ENCODE assay signal across 24 cellular contexts in the genomic region with DNA sequence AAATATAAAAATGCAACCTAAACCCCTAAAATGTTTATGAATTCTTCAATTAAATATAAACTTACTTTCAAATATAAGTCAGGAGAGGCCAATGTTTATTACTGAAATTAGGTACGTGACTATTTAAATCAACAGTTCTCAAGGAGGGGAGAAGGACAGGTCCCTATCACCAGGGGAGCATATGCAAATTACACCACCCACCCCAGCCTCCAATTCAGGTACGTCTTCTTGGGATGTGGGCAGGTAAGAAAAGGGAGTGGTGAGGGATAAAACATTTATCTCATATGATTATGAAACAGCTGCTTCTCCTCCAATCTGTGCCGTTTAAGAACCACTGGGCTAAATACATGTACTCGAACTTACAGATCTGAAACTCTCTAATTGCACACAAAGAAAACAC. TPM values are rescaled to one million over a fixed set of nuclear protein-coding genes. Genes with fewer than 3 reads are reported as not detected.
A peak's percentile ranks its signal among the peaks of the same experiment; 100 is the strongest.
DNase-seq lines count a peak whose midpoint lies in the region; ATAC-seq and TF ChIP-seq lines count a peak whose summit lies in the region.
"Had no signal": no experiment of that assay in that cellular context is flagged by ENCODE, and none has a peak within 500 bp of the region (broad histone marks: within the 10 kb centered on the region; RNA-seq: fewer than 3 reads in every experiment).

No MANE protein-coding gene starts in this region.

- no peak overlapping the region for H2AK5ac ChIP-seq in trophoblast cell (ENCODE audit: low read length)

- no peaks in the 10 kb centered on the region for H3K27me3 Mint-ChIP-seq in T-helper 2 cell treated with Interferon-gamma antibody and Interleukin-4, amounts not matched to agents 5 μg/mL and 100 μg/mL, for 36 hours (ENCODE audit: low read depth)
- H3K27me3 Mint-ChIP-seq: activated CD4-positive, alpha-beta T cell treated with anti-CD3 and anti-CD28 coated beads for 36 hours had no signal

- H2AFZ ChIP-seq in mammary epithelial cell (ENCODE audit: low read depth, low read length) (no peak overlapping the region), trophoblast cell (ENCODE audit: insufficient read depth, low read length, poor library complexity) (no peak overlapping the region)
- H2AFZ ChIP-seq: parathyroid adenoma had no signal

- H3K4ac ChIP-seq in trophoblast cell (ENCODE audit: low read depth, low read length) = peak overlapping the region; percentile 99

- no peak overlapping the region for H4K91ac ChIP-seq in trophoblast cell (ENCODE audit: low read depth, low read length)

- H3K9me3 ChIP-seq in mammary epithelial cell (replicated peaks; ENCODE audit: insufficient read depth, low read length) = no peaks in the 10 kb centered on the region
- H3K9me3 ChIP-seq in trophoblast cell (ENCODE audit: insufficient read depth, low read depth, low read length) = no peaks in the 10 kb centered on the region
- no peaks in the 10 kb centered on the region for H3K9me3 ChIP-seq in suprapubic skin
- H3K9me3 ChIP-seq: esophagus squamous epithelium, left lung, SK-N-SH, tibial nerve had no signal

- no peak overlapping the region for H3K9ac ChIP-seq in mammary epithelial cell (ENCODE audit: insufficient read depth, low read length)
- H3K9ac ChIP-seq in trophoblast cell (ENCODE audit: low read length) = no peak overlapping the region
- H3K9ac ChIP-seq: parathyroid adenoma, SK-N-SH had no signal

- ATAC-seq in GM18861 (IDR thresholded peaks at IDR 0.05; ENCODE audit: unreplicated experiment) = no peak
- ATAC-seq: activated CD4-positive, alpha-beta T cell treated with anti-CD3 and anti-CD28 coated beads for 36 hours; left lung had no signal

- no peak for TF ChIP-seq EP300 in suprapubic skin (IDR thresholded peaks at IDR 0.05)

- H2BK120ac ChIP-seq in trophoblast cell (ENCODE audit: insufficient read depth, low read length, poor library complexity) = no peak overlapping the region

- peak overlapping the region; percentile 27 for H3K4me3 Mint-ChIP-seq in T-helper 2 cell treated with Interferon-gamma antibody and Interleukin-4, amounts not matched to agents 5 μg/mL and 100 μg/mL, for 36 hours

- H3K23ac ChIP-seq in trophoblast cell (ENCODE audit: low read length) = no peak overlapping the region

- BruUV-seq in mammary epithelial cell (replicated peaks; lab: Mats Ljungman, UMichigan) = no TSS peak

- in situ Hi-C loops in mammary epithelial cell (cut with MboI; ENCODE audit: low sequenced_read_pairs in 2 of 2) = no loop called here

- H3K4me2 ChIP-seq in mammary epithelial cell (ENCODE audit: insufficient read depth, low read depth, low read length) = peak overlapping the region; percentile 98
- no peak overlapping the region for H3K4me2 ChIP-seq in trophoblast cell (ENCODE audit: low read length)

- no peaks in the 10 kb centered on the region for H4K20me1 ChIP-seq in mammary epithelial cell (ENCODE audit: insufficient read depth, low read length)

- no peak overlapping the region for H3K14ac ChIP-seq in trophoblast cell (ENCODE audit: low read length)

- no peak overlapping the region for H2BK5ac ChIP-seq in trophoblast cell (ENCODE audit: low read depth, low read length, poor library complexity)

- peaks cover 32% of the 10 kb centered on the region for H3K4me1 Mint-ChIP-seq in T-helper 2 cell treated with Interferon-gamma antibody and Interleukin-4, amounts not matched to agents 5 μg/mL and 100 μg/mL, for 36 hours (ENCODE audit: low read depth)

- TF ChIP-seq CTCF in NB4 (IDR thresholded peaks at IDR 0.05; ENCODE audit: low read depth, low read length) = no peak
- no peak for TF ChIP-seq CTCF in mammary epithelial cell (conservative IDR thresholded peaks at IDR 0.05 in 1 of 2, IDR thresholded peaks at IDR 0.05 in 1 of 2; ENCODE audit: extremely low read depth in 1 of 2, insufficient read depth in 1 of 2, low read depth in 1 of 2, low read length in 2 of 2)
- no peak for TF ChIP-seq CTCF in suprapubic skin (IDR thresholded peaks at IDR 0.05)

- H3K36me3 Mint-ChIP-seq in T-helper 2 cell treated with Interferon-gamma antibody and Interleukin-4, amounts not matched to agents 5 μg/mL and 100 μg/mL, for 36 hours (ENCODE audit: low read depth) = peaks cover 15% of the 10 kb centered on the region

- CTCF ChIA-PET in mammary epithelial cell (lab: Charles Lee; ENCODE audit: low non-redundant PET) = no interaction called here

- H3K27me3 ChIP-seq in mammary epithelial cell (ENCODE audit: insufficient read depth, low read length) = no peaks in the 10 kb centered on the region
- no peaks in the 10 kb centered on the region for H3K27me3 ChIP-seq in trophoblast cell (ENCODE audit: insufficient read depth, low read length)
- no peaks in the 10 kb centered on the region for H3K27me3 ChIP-seq in suprapubic skin
- H3K27me3 ChIP-seq: esophagus squamous epithelium, left lung, tibial nerve had no signal

- H3K79me2 ChIP-seq in mammary epithelial cell (ENCODE audit: insufficient read depth, low read length) (peaks cover 92% of the 10 kb centered on the region), trophoblast cell (ENCODE audit: control insufficient read depth, insufficient read depth, low read length, poor library complexity) (peaks cover 21% of the 10 kb centered on the region)

- H3K79me1 ChIP-seq in trophoblast cell (ENCODE audit: low read length) = peaks cover 13% of the 10 kb centered on the region

- no peak overlapping the region for H4K8ac ChIP-seq in trophoblast cell (ENCODE audit: low read depth, low read length)

- dilution Hi-C loops in mammary epithelial cell (cut with HindIII; ENCODE audit: low sequenced_read_pairs) = no loop called here

- H3K4me3 ChIP-seq in NB4 (ENCODE audit: low read depth, low read length) (peak overlapping the region; percentile 96), mammary epithelial cell (replicated peaks in 1 of 3; ENCODE audit: insufficient read depth in 1 of 3, low read depth in 2 of 3, low read length in 3 of 3) (no peak overlapping the region), trophoblast cell (ENCODE audit: low read depth, low read length) (no peak overlapping the region), suprapubic skin (no peak overlapping the region)
- H3K4me3 ChIP-seq: tibial nerve had no signal

- H3K9me3 Mint-ChIP-seq in T-helper 2 cell treated with Interferon-gamma antibody and Interleukin-4, amounts not matched to agents 5 μg/mL and 100 μg/mL, for 36 hours = peaks cover under 1% of the 10 kb centered on the region

- H3K4me1 ChIP-seq in mammary epithelial cell (ENCODE audit: insufficient read depth, low read length) = peaks cover 23% of the 10 kb centered on the region
- peaks cover 3 to 4% of the 10 kb centered on the region in 2 experiments for H3K4me1 ChIP-seq in trophoblast cell (ENCODE audit: control insufficient read depth in 1 of 2, insufficient read depth in 2 of 2, low read length in 2 of 2)
- H3K4me1 ChIP-seq in suprapubic skin = peaks cover 51% of the 10 kb centered on the region

- H3K36me3 ChIP-seq in mammary epithelial cell (ENCODE audit: insufficient read depth, low read length) (no peaks in the 10 kb centered on the region), trophoblast cell (ENCODE audit: control insufficient read depth in 1 of 2, insufficient read depth in 2 of 2, low read length in 2 of 2) (no peaks in the 10 kb centered on the region), suprapubic skin (no peaks in the 10 kb centered on the region)
- H3K36me3 ChIP-seq: esophagus squamous epithelium, left lung, tibial nerve had no signal

- intact Hi-C loops in mammary epithelial cell (cut with micrococcal nuclease) = no loop called here

- no peak overlapping the region for H3K18ac ChIP-seq in trophoblast cell (ENCODE audit: low read length)

- DNase-seq in T-helper 2 cell treated with Interferon-gamma antibody and Interleukin-4, amounts not matched to agents 5 μg/mL and 100 μg/mL, for 36 hours (ENCODE audit: low spot score) = no peak
- DNase-seq in T-helper 2 cell = no peak
- no peak for DNase-seq in NB4 (ENCODE audit: low read depth)
- no peak for DNase-seq in mammary epithelial cell
- DNase-seq in trophoblast cell = no peak
- DNase-seq in suprapubic skin (ENCODE audit: low spot score in 2 of 2) = no peak
- DNase-seq in T-helper 1 cell = no peak
- DNase-seq: activated CD4-positive, alpha-beta T cell treated with anti-CD3 and anti-CD28 coated beads for 36 hours; activated effector memory CD4-positive, alpha-beta T cell treated with anti-CD3 and anti-CD28 coated beads, Interleukin-2, amount 50 U/mL, for 16 hours; anterior cingulate cortex; effector CD4-positive, alpha-beta T cell; esophagus squamous epithelium; GDM1; HCEC 1CT; left lung; NCI-H187 treated with DMSO at 0.1 percent for 48 hours; NCI-H345; SK-N-SH; stimulated activated CD4-positive, alpha-beta T cell treated with anti-CD3 and anti-CD28 coated beads, Interleukin-1b, Interleukin-23, amount 100 ng/mL, for 48 hours; stimulated activated naive CD4-positive, alpha-beta T cell treated with Interleukin-2 at 50 U/mL for 16 hours had no signal

- no peak overlapping the region for H3K27ac ChIP-seq in mammary epithelial cell (ENCODE audit: insufficient read depth, low read depth, low read length)
- H3K27ac ChIP-seq in trophoblast cell (ENCODE audit: low read depth, low read length) = no peak overlapping the region
- H3K27ac ChIP-seq in suprapubic skin = no peak overlapping the region
- H3K27ac ChIP-seq: 22Rv1, esophagus squamous epithelium, parathyroid adenoma, tibial nerve had no signal

- H4K12ac ChIP-seq in trophoblast cell (ENCODE audit: low read depth, low read length) = no peak overlapping the region

- no peak overlapping the region for H2BK12ac ChIP-seq in trophoblast cell (ENCODE audit: low read length)

- TF ChIP-seq POLR2A in NB4 (IDR thresholded peaks at IDR 0.05; ENCODE audit: extremely low read depth, insufficient read length) = no peak
- TF ChIP-seq POLR2A in suprapubic skin (IDR thresholded peaks at IDR 0.05) = no peak

- no peak overlapping the region for H3K27ac Mint-ChIP-seq in T-helper 2 cell treated with Interferon-gamma antibody and Interleukin-4, amounts not matched to agents 5 μg/mL and 100 μg/mL, for 36 hours
- H3K27ac Mint-ChIP-seq: activated CD4-positive, alpha-beta T cell treated with anti-CD3 and anti-CD28 coated beads for 36 hours had no signal

- 63% methylated on average over 4 of the region's 4 CpGs for WGBS in mammary epithelial cell (ENCODE audit: low coverage, missing lambda C conversion rate)
- WGBS in trophoblast cell (ENCODE audit: extremely low coverage, insufficient coverage, insufficient read length) = no CpG with 5 or more reads among the region's 4 CpGs
- 61% methylated on average over 4 of the region's 4 CpGs for WGBS in suprapubic skin

RNA-seq across cellular contexts. Expression of gene COP1, which starts 3.4 kb away (rescaled TPM):
- 10 to 100 TPM; 42.2 to 72.5 TPM for total RNA-seq in mammary epithelial cell
- polyA plus RNA-seq in mammary epithelial cell = 24.5 TPM
- polyA minus RNA-seq in mammary epithelial cell = 72.0 TPM
- 30.9 and 32.2 TPM in 2 replicates for polyA plus RNA-seq in trophoblast cell (2013)
- 10 to 100 TPM; 33.2 to 84.1 (median 52.3) TPM for total RNA-seq in suprapubic skin
